In genomic region chr7:27923308-27923980, GRCh38 we compare ENCODE assay signal across 19 cellular contexts.
DNase-seq lines count a peak whose midpoint lies in the region; TF ChIP-seq lines count a peak whose summit lies in the region.
"Had no signal": no experiment of that assay in that cellular context is flagged by ENCODE, and none has a peak within 500 bp of the region (broad histone marks: within the 10 kb centered on the region; RNA-seq: fewer than 3 reads in every experiment).

No MANE protein-coding gene starts in this region.

- H3K4me3 ChIP-seq in BLaER1 treated with 17β-estradiol and CSF1 and Interleukin-3, amounts not matched to agents 10 nM and 100 nM = no peak overlapping the region
- H3K4me3 ChIP-seq in fibroblast of villous mesenchyme (ENCODE audit: low read depth, low read length) (no peak overlapping the region), MG63 (no peak overlapping the region)
- no peak overlapping the region for H3K4me3 ChIP-seq in CD8-positive, alpha-beta memory T cell (ENCODE audit: low read length)

- H3K27ac ChIP-seq in BLaER1 treated with 17β-estradiol and CSF1 and Interleukin-3, amounts not matched to agents 10 nM and 100 nM = peak overlapping the region in 2 of 11 experiments; percentile 1 to 29; a peak in 1 of 22 replicates
- no peak overlapping the region for H3K27ac ChIP-seq in CD8-positive, alpha-beta memory T cell (ENCODE audit: low read depth, low read length)
- H3K27ac ChIP-seq: RWPE1 had no signal

- H3K36me3 Mint-ChIP-seq in nephron (ENCODE audit: low read depth) = no peaks in the 10 kb centered on the region
- H3K36me3 Mint-ChIP-seq in CD8-positive, alpha-beta memory T cell = no peaks in the 10 kb centered on the region
- H3K36me3 Mint-ChIP-seq: activated naive CD4-positive, alpha-beta T cell treated with anti-CD3 and anti-CD28 coated beads, Interleukin-2, amount 50 U/mL, for 72 hours had no signal

- peak overlapping the region; percentile 4 to 86 (median 76) for H3K4me2 ChIP-seq in BLaER1 treated with 17β-estradiol and CSF1 and Interleukin-3, amounts not matched to agents 10 nM and 100 nM

- peaks cover 23% of the 10 kb centered on the region for H3K4me1 Mint-ChIP-seq in nephron
- H3K4me1 Mint-ChIP-seq in CD8-positive, alpha-beta memory T cell = peaks cover 0 to 2% (median 0%) of the 10 kb centered on the region in 3 donors

- TF ChIP-seq CTCF in fibroblast of villous mesenchyme (IDR thresholded peaks at IDR 0.05; ENCODE audit: insufficient read depth, low read depth, low read length) (no peak), nephron (IDR thresholded peaks at IDR 0.05; ENCODE audit: unreplicated experiment in 3 of 3) (no peak)

- H3K27me3 ChIP-seq in BLaER1 treated with 17β-estradiol and CSF1 and Interleukin-3, amounts not matched to agents 10 nM and 100 nM = no peaks in the 10 kb centered on the region
- H3K27me3 ChIP-seq in MG63 = no peaks in the 10 kb centered on the region
- no peaks in the 10 kb centered on the region for H3K27me3 ChIP-seq in CD8-positive, alpha-beta memory T cell (ENCODE audit: insufficient read depth, low read length, poor library complexity, severe bottlenecking)

- peaks cover 0 to 19% (median 0%) of the 10 kb centered on the region in 11 experiments; a peak in 2 of 22 replicates for H3K36me3 ChIP-seq in BLaER1 treated with 17β-estradiol and CSF1 and Interleukin-3, amounts not matched to agents 10 nM and 100 nM
- no peaks in the 10 kb centered on the region for H3K36me3 ChIP-seq in MG63
- no peaks in the 10 kb centered on the region for H3K36me3 ChIP-seq in CD8-positive, alpha-beta memory T cell (ENCODE audit: insufficient read depth, low read length)

- no peaks in the 10 kb centered on the region for H3K9me3 Mint-ChIP-seq in nephron
- no peaks in the 10 kb centered on the region for H3K9me3 Mint-ChIP-seq in CD8-positive, alpha-beta memory T cell
- H3K9me3 Mint-ChIP-seq: activated naive CD4-positive, alpha-beta T cell treated with anti-CD3 and anti-CD28 coated beads, Interleukin-2, amount 50 U/mL, for 72 hours; effector memory CD8-positive, alpha-beta T cell had no signal

- H3K9me3 ChIP-seq in BLaER1 treated with 17β-estradiol and CSF1 and Interleukin-3, amounts not matched to agents 10 nM and 100 nM (replicated peaks in 1 of 11) = 0 out of 22 replicates have a peak, but pooled peaks cover 0 to 4% (median 0%) of the 10 kb centered on the region in 11 experiments
- no peaks in the 10 kb centered on the region for H3K9me3 ChIP-seq in MG63
- H3K9me3 ChIP-seq in CD8-positive, alpha-beta memory T cell (ENCODE audit: low read length) = no peaks in the 10 kb centered on the region

- H3K9ac ChIP-seq in BLaER1 treated with 17β-estradiol and CSF1 and Interleukin-3, amounts not matched to agents 10 nM and 100 nM = no peak overlapping the region

- no peaks in the 10 kb centered on the region for H3K27me3 Mint-ChIP-seq in nephron (ENCODE audit: low read depth)
- peaks cover 0 to 2% of the 10 kb centered on the region in 2 donors for H3K27me3 Mint-ChIP-seq in CD8-positive, alpha-beta memory T cell
- H3K27me3 Mint-ChIP-seq: effector memory CD8-positive, alpha-beta T cell; stimulated activated naive B cell treated with anti-CD40 and anti-IgM and Interleukin-4, amounts not matched to agents 10 μg/mL and 1 μg/mL and 100 μg/mL, for 72 hours had no signal

- POLR2A ChIA-PET in CD8-positive, alpha-beta memory T cell (lab: Charles Lee) = no interaction called here

- H4K20me1 ChIP-seq in BLaER1 treated with 17β-estradiol and CSF1 and Interleukin-3, amounts not matched to agents 10 nM and 100 nM = peaks cover 0 to 47% (median 12%) of the 10 kb centered on the region in 11 experiments; a peak in 13 of 22 replicates

- CTCF ChIA-PET in CD8-positive, alpha-beta memory T cell (lab: Charles Lee) = no interaction called here

- no peak overlapping the region for H3K4me3 Mint-ChIP-seq in nephron
- H3K4me3 Mint-ChIP-seq in CD8-positive, alpha-beta memory T cell = no peak overlapping the region
- H3K4me3 Mint-ChIP-seq: effector memory CD8-positive, alpha-beta T cell had no signal

- peaks cover 30 to 55% (median 42%) of the 10 kb centered on the region in 10 experiments for H3K4me1 ChIP-seq in BLaER1 treated with 17β-estradiol and CSF1 and Interleukin-3, amounts not matched to agents 10 nM and 100 nM
- H3K4me1 ChIP-seq in CD8-positive, alpha-beta memory T cell (ENCODE audit: insufficient read depth, low read length) = no peaks in the 10 kb centered on the region

- DNase-seq in NCI-H524 (lab: John Stamatoyannopoulos, UW) = peak; percentile 64 to 81
- peak; percentile 59 for DNase-seq in fibroblast of villous mesenchyme (ENCODE audit: low read depth)
- no peak for DNase-seq in activated CD4-positive, alpha-beta T cell treated with anti-CD3 and anti-CD28 coated beads, Interleukin-2, amount 50 U/mL, for 4 hours
- no peak for DNase-seq in MG63
- no peak for DNase-seq in GM19240 (ENCODE audit: insufficient read length, low spot score)
- DNase-seq in CD8-positive, alpha-beta memory T cell = no peak
- DNase-seq: activated CD4-positive, alpha-beta T cell treated with anti-CD3 and anti-CD28 coated beads for 1 hour; activated T-cell treated with anti-CD3 and anti-CD28 coated beads for 4 hours; effector memory CD8-positive, alpha-beta T cell; EL; KG1; mammary epithelial cell; NCI-H1436 treated with DMSO at 0.1 percent for 48 hours; NCI-H748 treated with DMSO at 0.1 percent for 48 hours had no signal

- peak overlapping the region; percentile 2 to 58 (median 39) for H3K27ac Mint-ChIP-seq in nephron
- H3K27ac Mint-ChIP-seq in CD8-positive, alpha-beta memory T cell = no peak overlapping the region
- H3K27ac Mint-ChIP-seq: activated naive CD4-positive, alpha-beta T cell treated with anti-CD3 and anti-CD28 coated beads, Interleukin-2, amount 50 U/mL, for 72 hours; stimulated activated naive B cell treated with anti-CD40 and anti-IgM and Interleukin-4, amounts not matched to agents 10 μg/mL and 1 μg/mL and 100 μg/mL, for 72 hours had no signal

Comparison
In these comparisons a context has a peak if more than half of its experiments do, and no peak if none do; other contexts are left out.
1. DNase-seq: peak in NCI-H524 (2 of 2) and fibroblast of villous mesenchyme (single experiment); none in activated CD4-positive, alpha-beta T cell treated with anti-CD3 and anti-CD28 coated beads, Interleukin-2, amount 50 U/mL, for 4 hours (0 of 2), MG63 (single experiment), GM19240 (single experiment) and CD8-positive, alpha-beta memory T cell (0 of 5).
2. H3K27ac Mint-ChIP-seq: peak in nephron (3 of 3); none in CD8-positive, alpha-beta memory T cell (0 of 8).